In the genomic region with DNA sequence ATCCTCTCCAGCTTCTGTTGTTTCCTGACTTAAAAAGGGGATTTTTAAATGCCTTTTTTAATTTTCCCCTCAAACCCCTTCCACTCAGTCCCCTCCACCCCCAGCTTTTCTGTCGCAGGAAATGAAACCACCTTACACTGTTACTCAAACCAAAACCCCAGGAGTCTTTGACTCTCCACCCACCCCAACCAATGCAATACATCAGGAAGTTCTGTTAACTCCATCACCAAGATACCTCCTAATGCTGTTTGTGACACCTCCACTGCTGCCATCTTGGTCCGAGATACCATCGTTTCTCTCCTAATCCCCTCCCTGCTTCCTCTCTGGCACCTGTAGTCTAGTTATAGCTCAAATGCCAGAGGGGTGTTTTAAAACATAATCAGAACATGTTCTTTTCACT, we compare ENCODE assay signal across 11 cellular contexts. TPM values are rescaled to one million over a fixed set of nuclear protein-coding genes. Genes with fewer than 3 reads are reported as not detected.
DNase-seq lines count a peak whose midpoint lies in the region; ATAC-seq and TF ChIP-seq lines count a peak whose summit lies in the region.
"Had no signal": no experiment of that assay in that cellular context is flagged by ENCODE, and none has a peak within 500 bp of the region (broad histone marks: within the 10 kb centered on the region; RNA-seq: fewer than 3 reads in every experiment).

No MANE protein-coding gene starts in this region.

- no peaks in the 10 kb centered on the region for H3K9me3 ChIP-seq in CD4-positive, alpha-beta T cell (ENCODE audit: control insufficient read depth, low read length)
- H3K9me3 ChIP-seq: sigmoid colon had no signal

- H3K27me3 ChIP-seq in CD4-positive, alpha-beta T cell (ENCODE audit: control insufficient read depth, insufficient read depth, low read length) = no peaks in the 10 kb centered on the region
- H3K27me3 ChIP-seq: sigmoid colon had no signal

- H3K9me3 Mint-ChIP-seq in neural crest cell = no peaks in the 10 kb centered on the region
- H3K9me3 Mint-ChIP-seq in CD4-positive, alpha-beta T cell = no peaks in the 10 kb centered on the region
- H3K9me3 Mint-ChIP-seq: central memory CD8-positive, alpha-beta T cell had no signal

- H3K4me1 Mint-ChIP-seq in neural crest cell = peaks cover 13% of the 10 kb centered on the region
- no peaks in the 10 kb centered on the region for H3K4me1 Mint-ChIP-seq in CD4-positive, alpha-beta T cell (ENCODE audit: low read depth)

- no peak for DNase-seq in neural crest cell (ENCODE audit: low read depth, low spot score)
- no peak for DNase-seq in HPDE6-E6E7 (ENCODE audit: extremely low spot score)
- DNase-seq in cerebellum (ENCODE audit: low spot score) = no peak
- DNase-seq in A172 (ENCODE audit: low spot score) = no peak
- no peak for DNase-seq in CD4-positive, alpha-beta T cell
- DNase-seq: MM.1S, sigmoid colon had no signal

- intact Hi-C loops in CD4-positive, alpha-beta T cell (cut with DNase I, micrococcal nuclease) = no loop called here

- no peak overlapping the region for H3K4me3 Mint-ChIP-seq in neural crest cell
- H3K4me3 Mint-ChIP-seq in CD4-positive, alpha-beta T cell = no peak overlapping the region
- H3K4me3 Mint-ChIP-seq: central memory CD8-positive, alpha-beta T cell had no signal

- POLR2A ChIA-PET in CD4-positive, alpha-beta T cell (lab: Charles Lee) = no interaction called here

- no peaks in the 10 kb centered on the region for H3K27me3 Mint-ChIP-seq in neural crest cell (ENCODE audit: low read depth)
- no peaks in the 10 kb centered on the region for H3K27me3 Mint-ChIP-seq in CD4-positive, alpha-beta T cell
- H3K27me3 Mint-ChIP-seq: central memory CD8-positive, alpha-beta T cell had no signal

- H3K27ac ChIP-seq in CD4-positive, alpha-beta T cell (ENCODE audit: low read depth, low read length) = no peak overlapping the region
- H3K27ac ChIP-seq: sigmoid colon had no signal

- TF ChIP-seq CTCF in neural crest cell (conservative IDR thresholded peaks at IDR 0.05) = no peak
- no peak for TF ChIP-seq CTCF in CD4-positive, alpha-beta T cell (IDR thresholded peaks at IDR 0.05)

- CTCF ChIA-PET in CD4-positive, alpha-beta T cell (lab: Charles Lee) = no interaction called here

- peak; percentile 92 for ATAC-seq in GM18508 (IDR thresholded peaks at IDR 0.05; ENCODE audit: insufficient read depth, unreplicated experiment)
- peak; percentile 89 for ATAC-seq in GM21447 (IDR thresholded peaks at IDR 0.05; ENCODE audit: unreplicated experiment)
- peak; percentile 97 for ATAC-seq in HG03460 (IDR thresholded peaks at IDR 0.05; ENCODE audit: unreplicated experiment)
- ATAC-seq in CD4-positive, alpha-beta T cell (ENCODE audit: poor library complexity) = no peak

- no peaks in the 10 kb centered on the region for H3K36me3 Mint-ChIP-seq in neural crest cell (ENCODE audit: low read depth)
- no peaks in the 10 kb centered on the region for H3K36me3 Mint-ChIP-seq in CD4-positive, alpha-beta T cell (ENCODE audit: low read depth)

- H3K27ac Mint-ChIP-seq in neural crest cell (ENCODE audit: unreplicated experiment) = peak overlapping the region; percentile 32
- no peak overlapping the region for H3K27ac Mint-ChIP-seq in CD4-positive, alpha-beta T cell

RNA-seq across cellular contexts. Expression of a gene that starts 25.4 kb away (rescaled TPM):
- total RNA-seq in neural crest cell (not detected in 2 replicates), cerebellum (2.4 TPM)
- total RNA-seq in A172 (2014; rRNA removed; shearing (Covaris generic)) = 0.24 TPM in 1 of 2 replicates, not detected in the other
- 1 to 10 TPM; 1.9 to 2.2 TPM for total RNA-seq in CD4-positive, alpha-beta T cell
